24 cellular contexts compared by ENCODE assay signal in genomic region chr18:7139409-7139808, GRCh38. TPM values are rescaled to one million over a fixed set of nuclear protein-coding genes. Genes with fewer than 3 reads are reported as not detected.
"Had no signal": no experiment of that assay in that cellular context is flagged by ENCODE, and none has a peak within 500 bp of the region (broad histone marks: within the 10 kb centered on the region; RNA-seq: fewer than 3 reads in every experiment).

No MANE protein-coding gene starts in this region.

- ATAC-seq: effector memory CD8-positive, alpha-beta T cell; foreskin keratinocyte; gastroesophageal sphincter; heart left ventricle; left lung; left ventricle myocardium superior; lower lobe of right lung; mucosa of descending colon; naive thymus-derived CD8-positive, alpha-beta T cell had no signal

- DNase-seq: colonic mucosa; cortex of kidney; effector CD8-positive, alpha-beta T cell; effector memory CD8-positive, alpha-beta T cell; endodermal cell; heart left ventricle; hypothalamus; immature natural killer cell; islet precursor cell; kidney; kidney glomerular epithelial cell; left lung; left ventricle myocardium superior; lower lobe of right lung; mesenchymal stem cell; mucosa of descending colon; naive B cell; naive thymus-derived CD8-positive, alpha-beta T cell had no signal

- H3K4me3 Mint-ChIP-seq: dendritic cell treated with granulocyte-macrophage colony-stimulating factor and Interleukin-4, amounts not matched to agents 40 ng/mL and 50 ng/mL, for 4 days; effector memory CD8-positive, alpha-beta T cell; endodermal cell; immature natural killer cell; mesothelial cell of epicardium; naive B cell; naive thymus-derived CD8-positive, alpha-beta T cell had no signal

- H3K27me3 ChIP-seq: colonic mucosa, esophagus muscularis mucosa, foreskin keratinocyte, gastroesophageal sphincter, hepatocyte, left lung had no signal

- H3K27me3 Mint-ChIP-seq: dendritic cell treated with granulocyte-macrophage colony-stimulating factor and Interleukin-4, amounts not matched to agents 40 ng/mL and 50 ng/mL, for 4 days; effector memory CD8-positive, alpha-beta T cell; naive B cell; naive thymus-derived CD8-positive, alpha-beta T cell had no signal

- H3K27ac Mint-ChIP-seq: dendritic cell treated with granulocyte-macrophage colony-stimulating factor and Interleukin-4, amounts not matched to agents 40 ng/mL and 50 ng/mL, for 4 days; effector memory CD8-positive, alpha-beta T cell; endodermal cell; immature natural killer cell; mesothelial cell of epicardium; naive B cell; naive thymus-derived CD8-positive, alpha-beta T cell had no signal

- H3K36me3 Mint-ChIP-seq: immature natural killer cell; naive B cell; naive thymus-derived CD8-positive, alpha-beta T cell had no signal

- H3K36me3 ChIP-seq: colonic mucosa, esophagus muscularis mucosa, gastroesophageal sphincter, heart left ventricle, left lung, lower lobe of right lung had no signal

- H3K9me3 Mint-ChIP-seq: dendritic cell treated with granulocyte-macrophage colony-stimulating factor and Interleukin-4, amounts not matched to agents 40 ng/mL and 50 ng/mL, for 4 days had no signal

- H3K4me1 Mint-ChIP-seq: immature natural killer cell; naive B cell; naive thymus-derived CD8-positive, alpha-beta T cell had no signal

- H3K4me3 ChIP-seq: colonic mucosa, esophagus muscularis mucosa, gastroesophageal sphincter, heart left ventricle, hepatocyte, left lung, lower lobe of right lung, mucosa of descending colon had no signal

RNA-seq across cellular contexts. Expression of gene LAMA1, which starts 21.8 kb away (rescaled TPM):
- total RNA-seq: naive thymus-derived CD8-positive, alpha-beta T cell had no signal
